10 cellular contexts compared by ENCODE assay signal in the genomic region with DNA sequence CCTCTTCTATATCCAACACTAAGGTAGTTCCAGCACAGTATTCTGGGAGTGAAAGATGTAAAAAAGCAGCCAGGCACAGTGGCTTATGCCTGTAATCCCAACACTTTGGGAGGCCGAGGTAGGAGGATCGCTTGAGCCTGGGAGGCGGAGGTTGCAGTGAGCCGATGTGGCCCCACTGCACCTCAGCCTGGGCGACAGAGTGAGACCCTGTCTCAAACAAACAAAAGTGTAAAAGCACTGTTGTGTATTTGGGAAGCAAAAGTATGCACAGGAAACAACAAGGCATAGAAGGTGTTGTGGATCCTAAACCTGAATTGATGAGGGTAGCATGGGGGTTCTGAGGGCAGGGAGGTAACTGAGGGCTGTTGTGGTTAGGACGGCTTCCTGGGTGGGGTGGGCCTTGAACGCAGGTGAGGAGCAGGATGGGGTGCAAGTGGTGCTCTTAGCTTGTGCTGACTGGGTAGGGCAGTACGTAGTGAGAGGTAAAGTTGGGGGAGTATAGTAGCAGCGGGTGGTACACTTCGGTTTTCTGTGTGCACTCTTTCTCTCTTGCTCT.
DNase-seq lines count a peak whose midpoint lies in the region; ATAC-seq and TF ChIP-seq lines count a peak whose summit lies in the region.
"Had no signal": no experiment of that assay in that cellular context is flagged by ENCODE, and none has a peak within 500 bp of the region (broad histone marks: within the 10 kb centered on the region; RNA-seq: fewer than 3 reads in every experiment).

No MANE protein-coding gene starts in this region.

- H3K36me3 ChIP-seq in body of pancreas (replicated peaks in 1 of 2; ENCODE audit: insufficient read depth in 1 of 2, low read depth in 2 of 2), result no peaks in the 10 kb centered on the region

- CTCF ChIA-PET in Calu3 (lab: Charles Lee), result no interaction called here

- H3K4me1 Mint-ChIP-seq in Calu3 (ENCODE audit: low read depth, unreplicated experiment), result peaks cover 84% of the 10 kb centered on the region
- H3K4me1 Mint-ChIP-seq in nephron, result peaks cover 59% of the 10 kb centered on the region

- H3K4me1 ChIP-seq in body of pancreas, result peaks cover 76% of the 10 kb centered on the region

- intact Hi-C loops in Calu3 (cut with micrococcal nuclease; ENCODE audit: unreplicated experiment), result no loop called here
- intact Hi-C loops in body of pancreas (cut with DNase I), result loop anchor here (10.0 kb wide), 1 partner anchor 60 kb away; the partner anchor contains the start of gene RASSF3

- H3K36me3 Mint-ChIP-seq in Calu3 (ENCODE audit: insufficient read depth, unreplicated experiment) (peaks cover 55% of the 10 kb centered on the region), nephron (ENCODE audit: low read depth) (no peaks in the 10 kb centered on the region)

- ATAC-seq in body of pancreas (no peak), GM19395 (IDR thresholded peaks at IDR 0.05; ENCODE audit: unreplicated experiment) (no peak)

- H3K27me3 Mint-ChIP-seq in Calu3 (ENCODE audit: unreplicated experiment) (no peaks in the 10 kb centered on the region), nephron (ENCODE audit: low read depth) (peaks cover 12% of the 10 kb centered on the region)

- H3K27me3 ChIP-seq in body of pancreas, result no peaks in the 10 kb centered on the region

- WGBS in body of pancreas, 2 donors, result 87 to 88% methylated on average over 10 of the region's 10 CpGs

- TF ChIP-seq CTCF in Calu3 (IDR thresholded peaks at IDR 0.05; ENCODE audit: unreplicated experiment), result no peak
- no peak for TF ChIP-seq CTCF in body of pancreas (IDR thresholded peaks at IDR 0.05)
- TF ChIP-seq CTCF in nephron (IDR thresholded peaks at IDR 0.05; ENCODE audit: unreplicated experiment in 3 of 3), result no peak

- peak overlapping the region; percentile 83 for H3K27ac Mint-ChIP-seq in Calu3 (ENCODE audit: unreplicated experiment)
- H3K27ac Mint-ChIP-seq in nephron, result peak overlapping the region in 2 of 3 experiments; percentile 71 to 77

- peak overlapping the region in 3 of 4 donors; percentile 20 to 85 (median 74) for H3K27ac ChIP-seq in body of pancreas
- H3K27ac ChIP-seq: HL-60 had no signal

- no peak for TF ChIP-seq POLR2A in body of pancreas (IDR thresholded peaks at IDR 0.05)

- H3K4me3 Mint-ChIP-seq in Calu3 (ENCODE audit: low read depth, unreplicated experiment) (peak overlapping the region; percentile 43), nephron (no peak overlapping the region)

- DNase-seq in Calu3 (no peak), T follicular helper cell (ENCODE audit: low read depth) (peak; percentile 58), body of pancreas (peak in 1 of 4 donors; percentile 16), NCI-H2227 (lab: John Stamatoyannopoulos, UW; ENCODE audit: unreplicated experiment) (no peak), C1 segment of cervical spinal cord (lab: John Stamatoyannopoulos, UW) (no peak), GF-D8 (lab: John Stamatoyannopoulos, UW) (no peak)
- DNase-seq: caudate nucleus had no signal

- no peak overlapping the region for H3K4me3 ChIP-seq in body of pancreas

- BruUV-seq in Calu3 (replicated peaks; lab: Mats Ljungman, UMichigan), result no TSS peak

- no peaks in the 10 kb centered on the region for H3K9me3 ChIP-seq in body of pancreas

- no peaks in the 10 kb centered on the region for H3K9me3 Mint-ChIP-seq in Calu3 (ENCODE audit: low read depth, unreplicated experiment)
- H3K9me3 Mint-ChIP-seq in nephron, result no peaks in the 10 kb centered on the region
